ENCODE assay signal across 12 cellular contexts in genomic region chr11:32819187-32819586, GRCh38. TPM values are rescaled to one million over a fixed set of nuclear protein-coding genes. Genes with fewer than 3 reads are reported as not detected.
"Had no signal": no experiment of that assay in that cellular context is flagged by ENCODE, and none has a peak within 500 bp of the region (broad histone marks: within the 10 kb centered on the region; RNA-seq: fewer than 3 reads in every experiment).

No MANE protein-coding gene starts in this region.

- H2AFZ ChIP-seq: GM23248, GM23338 had no signal

- H3K9me3 ChIP-seq: HAP-1 had no signal

- FAIRE-seq: H1, H54 had no signal

- H3K27ac ChIP-seq: GM23248 had no signal

- H3K4me3 ChIP-seq: GM23248, GM23338, HAP-1 had no signal

- H3K4me2 ChIP-seq: GM23338 had no signal

- H3K9ac ChIP-seq: GM23248 had no signal

- H3K36me3 ChIP-seq: HAP-1 had no signal

- DNase-seq: GM23248, GOT3, H7, H9, HCEC 1CT, HFFc6 had no signal

- ATAC-seq: GM23338, HCT116 had no signal

RNA-seq across cellular contexts. Expression of gene PRRG4, which starts 10.5 kb away (rescaled TPM):
- total RNA-seq: GM23248, HFFc6 had no signal
- polyA plus RNA-seq: GM23248 had no signal

RNA-seq across cellular contexts. Expression of gene CCDC73, which starts 24.7 kb away (rescaled TPM):
- total RNA-seq: GM23248, GM23338, H1, H4, H7, HFFc6 had no signal
- polyA plus RNA-seq: GM23248, H1 had no signal
